12 cellular contexts compared by ENCODE assay signal in the genomic region with DNA sequence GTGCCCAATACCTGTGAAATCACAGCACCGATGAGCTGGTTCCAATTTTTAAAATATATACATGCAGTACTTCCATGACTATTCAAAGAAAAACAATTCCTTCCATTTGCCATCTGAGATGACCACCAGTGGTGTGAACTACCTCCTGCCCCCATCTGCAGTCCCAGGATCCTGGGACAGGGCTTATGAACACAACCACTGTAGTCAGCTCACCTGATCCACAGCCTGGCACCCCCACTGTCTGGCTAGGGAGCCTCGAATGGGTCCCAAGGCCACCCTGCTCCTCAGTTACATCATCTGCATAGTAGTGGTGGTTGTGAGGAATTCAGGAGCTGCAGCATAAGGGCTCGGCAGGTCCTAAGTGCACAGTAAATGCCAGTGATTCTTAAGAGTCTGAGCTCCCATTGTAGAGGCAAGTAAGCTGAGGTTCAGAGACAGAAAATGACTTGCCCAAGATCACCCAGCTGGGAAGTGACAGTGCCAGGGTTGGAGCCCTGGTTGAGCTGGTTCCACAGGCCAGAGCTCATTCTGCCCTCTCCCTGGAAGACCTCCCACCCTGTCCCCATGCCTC. TPM values are rescaled to one million over a fixed set of nuclear protein-coding genes. Genes with fewer than 3 reads are reported as not detected.
"Had no signal": no experiment of that assay in that cellular context is flagged by ENCODE, and none has a peak within 500 bp of the region (broad histone marks: within the 10 kb centered on the region; RNA-seq: fewer than 3 reads in every experiment).

No MANE protein-coding gene starts in this region.

RNA-seq across cellular contexts. Expression of a gene that starts 2.9 kb away (rescaled TPM):
- total RNA-seq: cardiac muscle cell; dermis microvascular lymphatic vessel endothelial cell; glomerular endothelial cell; mammary epithelial cell; myocyte; naive thymus-derived CD8-positive, alpha-beta T cell; occipital lobe; pulmonary artery endothelial cell; temporal lobe; thyroid gland had no signal
- polyA plus RNA-seq: keratinocyte; mammary epithelial cell; naive thymus-derived CD8-positive, alpha-beta T cell had no signal

RNA-seq across cellular contexts. Expression of a gene that starts 3.9 kb away (rescaled TPM):
- total RNA-seq: cardiac muscle cell; dermis microvascular lymphatic vessel endothelial cell; glomerular endothelial cell; mammary epithelial cell; myocyte; naive thymus-derived CD8-positive, alpha-beta T cell; occipital lobe; posterior vena cava; pulmonary artery endothelial cell; temporal lobe; thyroid gland had no signal
- polyA plus RNA-seq: cardiac muscle cell; keratinocyte; mammary epithelial cell; naive thymus-derived CD8-positive, alpha-beta T cell had no signal
